Comparison of ENCODE assay signal across 1 cellular context in genomic region chr20:62363920-62364851, GRCh38.
TF ChIP-seq lines count a peak whose summit lies in the region.

No MANE protein-coding gene starts in this region.

TF ChIP-seq in A549, 52 proteins besides CTCF, POLR2A, EP300 and RAD21 (continued from another document):
- TF ChIP-seq FOSL2 (IDR thresholded peaks at IDR 0.05): no peak
- TF ChIP-seq FOSL2 (CRISPR knock-in tag; IDR thresholded peaks at IDR 0.05): peak; percentile 74
